Comparison of ENCODE assay signal across 7 cellular contexts in the genomic region with DNA sequence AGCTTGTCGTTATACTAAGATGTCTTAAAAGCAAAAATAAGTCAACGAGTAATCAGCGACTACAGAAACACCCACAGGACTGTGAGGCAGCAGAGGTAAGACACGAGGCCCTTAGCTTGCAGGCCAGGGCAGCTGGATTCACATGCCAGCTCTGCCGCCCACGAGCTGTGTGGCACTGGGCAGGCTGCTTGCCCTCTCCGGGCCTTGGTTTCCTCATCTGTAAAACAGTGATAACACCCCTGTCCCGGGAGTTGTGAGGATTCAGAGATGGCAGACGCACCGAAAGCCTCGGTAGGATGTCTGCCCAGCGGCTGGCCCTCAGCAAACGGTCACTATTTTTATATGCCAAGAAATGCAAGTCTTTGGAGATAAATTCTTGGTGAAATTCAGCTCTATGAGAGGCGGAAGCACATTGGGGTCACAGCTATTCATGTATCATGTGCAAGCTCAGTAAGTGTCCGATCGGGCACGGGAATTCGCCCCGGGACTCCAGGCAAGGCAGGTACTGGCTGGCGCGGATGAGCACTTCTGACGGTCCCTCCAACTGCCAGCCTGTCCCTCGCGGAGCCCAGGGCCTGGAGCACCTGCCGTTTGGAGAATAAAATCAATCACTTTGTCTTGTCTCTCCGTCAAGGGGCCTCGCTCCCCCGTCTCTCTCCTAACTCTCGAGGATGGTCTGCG. TPM values are rescaled to one million over a fixed set of nuclear protein-coding genes. Genes with fewer than 3 reads are reported as not detected.
A peak's percentile ranks its signal among the peaks of the same experiment; 100 is the strongest.
DNase-seq lines count a peak whose midpoint lies in the region; TF ChIP-seq lines count a peak whose summit lies in the region.

No MANE protein-coding gene starts in this region.

- H3K4me3 ChIP-seq in sigmoid colon: peak overlapping the region; percentile 54 to 96 (median 84)

- intact Hi-C loops in sigmoid colon (cut with DNase I): loop anchor here (2.0 kb wide), 2 partner anchors 22 to 74 kb away; a partner anchor contains a TSS

- H3K27me3 Mint-ChIP-seq in glutamatergic neuron (ENCODE audit: unreplicated experiment): peaks cover 15% of the 10 kb centered on the region

- peaks cover 5% of the 10 kb centered on the region for H3K4me1 Mint-ChIP-seq in glutamatergic neuron (ENCODE audit: low read depth, unreplicated experiment)

- DNase-seq in HCEC 1CT (peak; percentile 22), SK-N-DZ (ENCODE audit: low spot score) (peak; percentile 28), glutamatergic neuron (no peak), sigmoid colon (no peak), NCI-H1092 (lab: John Stamatoyannopoulos, UW) (no peak), foreskin melanocyte (no peak)
- no peak for DNase-seq in central memory CD4-positive, alpha-beta T cell

- H3K9me3 ChIP-seq in sigmoid colon: no peaks in the 10 kb centered on the region

- H3K4me1 ChIP-seq in sigmoid colon: peaks cover 0 to 61% (median 44%) of the 10 kb centered on the region in 4 donors

- H3K27me3 ChIP-seq in sigmoid colon: no peaks in the 10 kb centered on the region

- H3K27ac Mint-ChIP-seq in glutamatergic neuron (ENCODE audit: unreplicated experiment): no peak overlapping the region

- H3K4me3 Mint-ChIP-seq in glutamatergic neuron (ENCODE audit: unreplicated experiment): peak overlapping the region; percentile 55

- TF ChIP-seq CTCF in glutamatergic neuron (IDR thresholded peaks at IDR 0.05; ENCODE audit: partially characterized antibody, unreplicated experiment) (no peak), sigmoid colon (IDR thresholded peaks at IDR 0.05) (no peak)

- H3K36me3 Mint-ChIP-seq in glutamatergic neuron (ENCODE audit: unreplicated experiment): no peaks in the 10 kb centered on the region

- no peaks in the 10 kb centered on the region for H3K36me3 ChIP-seq in sigmoid colon

- peaks cover 12% of the 10 kb centered on the region for H3K9me3 Mint-ChIP-seq in glutamatergic neuron (ENCODE audit: unreplicated experiment)

- no peak for TF ChIP-seq POLR2A in sigmoid colon (IDR thresholded peaks at IDR 0.05)

- peak overlapping the region; percentile 48 to 87 (median 76) for H3K27ac ChIP-seq in sigmoid colon

- TF ChIP-seq EP300 in sigmoid colon (IDR thresholded peaks at IDR 0.05): no peak

- WGBS in sigmoid colon, 2 donors: 36 to 47% methylated on average over 30 of the region's 30 CpGs

RNA-seq across cellular contexts. Expression of a gene that starts 1.1 kb away (rescaled TPM):
- 4.1 and 4.3 TPM in 2 replicates for polyA plus RNA-seq in SK-N-DZ (2014; cell fraction: cytosol; rRNA removed)
- polyA plus RNA-seq in SK-N-DZ (2014; cell fraction: nucleus; rRNA removed): 5.5 and 5.8 TPM in 2 replicates
- 0.78 TPM for total RNA-seq in glutamatergic neuron (ENCODE audit: unreplicated experiment)
- total RNA-seq in sigmoid colon: 10 to 100 TPM; 19.0 to 45.1 (median 22.2) TPM
- 1 to 10 TPM; 1.8 to 8.3 (median 3.7) TPM for polyA plus RNA-seq in sigmoid colon

RNA-seq across cellular contexts. Expression of a gene that starts 57.5 kb away (rescaled TPM):
- 4.3 and 6.2 TPM in 2 replicates for polyA plus RNA-seq in SK-N-DZ (2014; cell fraction: cytosol; rRNA removed)
- polyA plus RNA-seq in SK-N-DZ (2014; cell fraction: nucleus; rRNA removed): 3.1 and 3.9 TPM in 2 replicates
- 21.2 TPM for total RNA-seq in glutamatergic neuron (ENCODE audit: unreplicated experiment)
- total RNA-seq in sigmoid colon: 10 to 100 TPM in 1 of 4 donors, 1 to 10 TPM in 3; 6.9 to 14.7 (median 7.7) TPM
- polyA plus RNA-seq in sigmoid colon: 1 to 10 TPM; 1.8 to 2.9 (median 2.8) TPM

Comparison
In these comparisons a context has a peak if more than half of its experiments do, and no peak if none do; other contexts are left out.
1. DNase-seq: peak in HCEC 1CT (single experiment) and SK-N-DZ (single experiment); none in glutamatergic neuron (single experiment), sigmoid colon (single experiment), NCI-H1092 (single experiment), central memory CD4-positive, alpha-beta T cell (single experiment) and foreskin melanocyte (single experiment).
2. RNA of a gene that starts 1.1 kb away (total RNA-seq): 19.0 to 45.1 TPM in sigmoid colon; 0.78 TPM in glutamatergic neuron (single experiment); every median in the first group is over 10 times any median in the second.